28 cellular contexts compared by ENCODE assay signal in genomic region chr15:75403892-75404291, GRCh38.
"Had no signal": no experiment of that assay in that cellular context is flagged by ENCODE, and none has a peak within 500 bp of the region (broad histone marks: within the 10 kb centered on the region; RNA-seq: fewer than 3 reads in every experiment).

No MANE protein-coding gene starts in this region.

- H3K36me3 ChIP-seq: ovary had no signal

- ATAC-seq: left lung; lower lobe of right lung; mucosa of descending colon; stimulated activated naive B cell treated with anti-CD40 and anti-IgM and Interleukin-4, amounts not matched to agents 10 μg/mL and 1 μg/mL and 100 μg/mL, for 72 hours had no signal

- H3K9me3 Mint-ChIP-seq: nephron progenitor cell; stimulated activated naive B cell treated with anti-CD40 and anti-IgM and Interleukin-4, amounts not matched to agents 10 μg/mL and 1 μg/mL and 100 μg/mL, for 72 hours had no signal

- H3K4me1 ChIP-seq: esophagus squamous epithelium, left lung, lower lobe of right lung, sigmoid colon, testis, transverse colon had no signal

- DNase-seq: activated CD4-positive, alpha-beta T cell treated with anti-CD3 and anti-CD28 coated beads for 4 hours; activated CD4-positive, alpha-beta T cell treated with anti-CD3 and anti-CD28 coated beads, Interleukin-2, amount 50 U/mL, for 4 hours; activated CD4-positive, CD25-positive, alpha-beta regulatory T cell; activated CD8-positive, alpha-beta memory T cell treated with anti-CD3 and anti-CD28 coated beads for 24 hours; activated CD8-positive, alpha-beta memory T cell treated with anti-CD3 and anti-CD28 coated beads, Interleukin-2, amount 50 U/mL, for 48 hours; activated effector memory CD4-positive, alpha-beta T cell treated with anti-CD3 and anti-CD28 coated beads, Interleukin-2, amount 50 U/mL, for 16 hours; activated naive CD4-positive, alpha-beta T cell treated with anti-CD3 and anti-CD28 coated beads, Interleukin-2, amount 50 U/mL, for 16 hours; anterior cingulate cortex; dermis blood vessel endothelial cell; effector CD4-positive, alpha-beta T cell; esophagus squamous epithelium; foreskin melanocyte; left lung; lower lobe of right lung; mucosa of descending colon; nephron progenitor cell; ovary; retina; sigmoid colon; small intestine; stimulated activated CD4-positive, alpha-beta T cell treated with anti-CD3 and anti-CD28 coated beads, Interleukin-4, amount 100 ng/mL, for 24 hours; stimulated activated naive B cell treated with anti-CD40 and anti-IgM and Interleukin-4, amounts not matched to agents 10 μg/mL and 1 μg/mL and 100 μg/mL, for 72 hours; T-helper 1 cell; testis; transverse colon had no signal

- H3K4me1 Mint-ChIP-seq: nephron progenitor cell; stimulated activated naive B cell treated with anti-CD40 and anti-IgM and Interleukin-4, amounts not matched to agents 10 μg/mL and 1 μg/mL and 100 μg/mL, for 72 hours had no signal

- H3K27me3 ChIP-seq: esophagus squamous epithelium, left lung, neutrophil, ovary, sigmoid colon, testis, transverse colon had no signal

- H3K4me3 ChIP-seq: esophagus squamous epithelium, left lung, lower lobe of right lung, mucosa of descending colon, ovary, sigmoid colon, testis, transverse colon had no signal

- H3K27ac Mint-ChIP-seq: nephron progenitor cell; progenitor cell of endocrine pancreas; stimulated activated naive B cell treated with anti-CD40 and anti-IgM and Interleukin-4, amounts not matched to agents 10 μg/mL and 1 μg/mL and 100 μg/mL, for 72 hours had no signal

- H3K27me3 Mint-ChIP-seq: progenitor cell of endocrine pancreas; stimulated activated naive B cell treated with anti-CD40 and anti-IgM and Interleukin-4, amounts not matched to agents 10 μg/mL and 1 μg/mL and 100 μg/mL, for 72 hours had no signal

- H3K27ac ChIP-seq: epithelial cell of prostate, esophagus squamous epithelium, left lung, lower lobe of right lung, neutrophil, ovary, sigmoid colon, testis, transverse colon had no signal

- H3K9me3 ChIP-seq: esophagus squamous epithelium, left lung, lower lobe of right lung, mucosa of descending colon, neutrophil, ovary, sigmoid colon, testis, transverse colon had no signal

- H3K4me3 Mint-ChIP-seq: nephron progenitor cell; stimulated activated naive B cell treated with anti-CD40 and anti-IgM and Interleukin-4, amounts not matched to agents 10 μg/mL and 1 μg/mL and 100 μg/mL, for 72 hours had no signal
